ENCODE assay signal across 8 cellular contexts in the genomic region with DNA sequence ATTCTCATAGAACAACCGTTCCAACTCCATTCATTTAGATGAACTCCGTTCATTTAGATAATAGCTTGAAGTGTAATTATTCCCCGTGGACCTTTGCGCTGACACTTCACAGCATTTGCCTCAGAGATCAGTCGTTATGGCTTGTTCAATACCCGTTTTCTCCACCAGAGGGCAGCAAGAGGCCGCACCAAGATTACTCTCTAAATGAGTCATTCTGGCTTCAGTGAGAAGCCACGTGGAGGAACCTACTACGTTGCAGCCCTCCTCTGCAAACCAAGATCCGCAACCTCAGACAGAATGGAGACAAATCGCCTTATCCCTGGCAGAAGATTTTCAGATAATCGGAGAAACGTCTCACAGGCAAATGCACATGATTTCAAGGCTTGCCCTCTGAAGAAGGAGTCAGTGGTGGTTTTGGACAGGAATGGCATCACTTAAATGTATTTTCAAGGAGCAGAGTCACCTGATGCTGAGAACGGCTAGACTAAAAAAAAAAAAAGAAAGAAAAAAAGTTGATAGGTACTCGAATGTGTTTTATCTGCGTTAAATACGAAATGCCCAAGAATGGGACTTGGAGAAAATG.
DNase-seq lines count a peak whose midpoint lies in the region; ATAC-seq and TF ChIP-seq lines count a peak whose summit lies in the region.

No MANE protein-coding gene starts in this region.

- CTCF ChIA-PET in AG04450 (lab: Charles Lee): interaction anchor here (0.6 to 8.1 kb wide), 10 partner anchors 10 to 526 kb away, joined by 3 to 78 read pairs (median 3); no protein-coding TSS in a partner anchor

- POLR2A ChIA-PET in AG04450 (lab: Yijun Ruan, JAX): no interaction called here

- peaks cover 2% of the 10 kb centered on the region; the same call in 1 of the 2 replicates for H3K9me3 ChIP-seq in AG04450 (ENCODE audit: control insufficient read depth, insufficient read depth, low read length)

- peak; percentile 96 for ATAC-seq in GM18868 (IDR thresholded peaks at IDR 0.05; ENCODE audit: unreplicated experiment)
- peak; percentile 98 for ATAC-seq in HG03108 (IDR thresholded peaks at IDR 0.05; ENCODE audit: unreplicated experiment)

- no peaks in the 10 kb centered on the region for H3K27me3 ChIP-seq in AG04450 (ENCODE audit: control insufficient read depth, insufficient read depth, low read length)
- no peaks in the 10 kb centered on the region for H3K27me3 ChIP-seq in kidney epithelial cell (ENCODE audit: control insufficient read depth, insufficient read depth, low read length)

- TF ChIP-seq CTCF in AG04450 (IDR thresholded peaks at IDR 0.05; ENCODE audit: low read depth, low read length) (peak; percentile 83), WI38 (IDR thresholded peaks at IDR 0.05; ENCODE audit: low read depth, low read length) (peak; percentile 82), kidney epithelial cell (IDR thresholded peaks at IDR 0.05; ENCODE audit: insufficient read depth, low read length, poor library complexity, severe bottlenecking) (peak; percentile 81)

- DNase-seq in AG04450 (ENCODE audit: low read depth, low spot score): peak; percentile 53
- peak; percentile 57 for DNase-seq in NCI-H2196 treated with DMSO at 0.1 percent for 48 hours (lab: John Stamatoyannopoulos, UW; ENCODE audit: unreplicated experiment)
- peak; percentile 1 to 97 (median 69) for DNase-seq in caudate nucleus (lab: John Stamatoyannopoulos, UW)
- peak; percentile 38 for DNase-seq in kidney epithelial cell (ENCODE audit: low read depth)
- peak; percentile 66 to 90 for DNase-seq in stimulated activated CD4-positive, alpha-beta T cell treated with anti-CD3 and anti-CD28 coated beads, Interleukin-1b, Interleukin-23, amount 100 ng/mL, for 4 hours (ENCODE audit: low read depth in 2 of 2)

- H3K4me3 ChIP-seq in AG04450 (ENCODE audit: low read depth, low read length) (no peak overlapping the region), WI38 (ENCODE audit: low read depth, low read length) (no peak overlapping the region), kidney epithelial cell (ENCODE audit: low read depth, low read length) (no peak overlapping the region)

- no peaks in the 10 kb centered on the region for H3K36me3 ChIP-seq in kidney epithelial cell (ENCODE audit: control insufficient read depth, insufficient read depth, low read length)

- H3K27ac ChIP-seq in AG04450 (ENCODE audit: low read depth, low read length) (no peak overlapping the region), caudate nucleus (ENCODE audit: low read depth, low read length) (no peak overlapping the region)
